38 cellular contexts compared by ENCODE assay signal in the genomic region with DNA sequence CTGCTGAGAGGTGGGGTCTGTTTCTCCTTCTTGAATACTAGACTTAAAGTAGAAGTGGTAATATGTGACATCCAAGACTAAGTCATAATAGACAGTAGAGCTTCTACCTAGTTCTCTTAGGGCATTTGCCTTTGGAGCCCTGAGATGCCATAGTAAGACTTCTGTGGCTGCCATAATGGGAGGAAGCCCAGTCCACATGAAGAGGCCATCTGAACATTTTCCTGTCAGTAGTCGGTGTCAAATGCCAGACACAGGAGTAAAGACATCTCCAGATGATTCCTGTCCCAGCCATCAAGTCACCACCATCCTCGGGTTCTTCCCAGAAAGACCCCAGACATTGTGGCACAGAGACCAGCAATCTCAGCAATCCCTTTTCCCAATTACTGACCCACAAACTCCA. TPM values are rescaled to one million over a fixed set of nuclear protein-coding genes. Genes with fewer than 3 reads are reported as not detected.
"Had no signal": no experiment of that assay in that cellular context is flagged by ENCODE, and none has a peak within 500 bp of the region (broad histone marks: within the 10 kb centered on the region; RNA-seq: fewer than 3 reads in every experiment).

No MANE protein-coding gene starts in this region.

- H3K4me2 ChIP-seq: KMS-11 had no signal

- DNase-seq: Karpas-422, Kasumi-1, KBM-7, KG1, MM.1S, MV-4-11, NCI-H1048, NCI-H1092, NCI-H1092 treated with DMSO at 0.1 percent for 48 hours, NCI-H1105, NCI-H1105 treated with DMSO at 0.1 percent for 48 hours, NCI-H1417, NCI-H1417 treated with DMSO at 0.1 percent for 48 hours, NCI-H1436, NCI-H1436 treated with DMSO at 0.1 percent for 48 hours, NCI-H146, NCI-H1694, NCI-H1694 treated with DMSO at 0.1 percent for 48 hours, NCI-H187, NCI-H187 treated with DMSO at 0.1 percent for 48 hours, NCI-H1930, NCI-H2029, NCI-H2029 treated with DMSO at 0.1 percent for 48 hours, NCI-H2081, NCI-H2081 treated with DMSO at 0.1 percent for 48 hours, NCI-H2107, NCI-H2171, NCI-H2171 treated with DMSO at 0.1 percent for 48 hours, NCI-H2227 treated with DMSO at 0.1 percent for 48 hours, NCI-H226, NCI-H345, NCI-H446 treated with DMSO at 0.1 percent for 48 hours, NCI-H510A had no signal

- H3K36me3 ChIP-seq: MG63 had no signal

- H3K9ac ChIP-seq: KMS-11 had no signal

- H3K27ac ChIP-seq: KMS-11 had no signal

- H3K27me3 ChIP-seq: MG63 had no signal

- H3K4me3 ChIP-seq: MG63 had no signal

RNA-seq across cellular contexts. Expression of gene IRX6, which starts 58.1 kb away (rescaled TPM):
- total RNA-seq: M059J, MCF 10A, NCI-H460 had no signal
